9 cellular contexts compared by ENCODE assay signal in the genomic region with DNA sequence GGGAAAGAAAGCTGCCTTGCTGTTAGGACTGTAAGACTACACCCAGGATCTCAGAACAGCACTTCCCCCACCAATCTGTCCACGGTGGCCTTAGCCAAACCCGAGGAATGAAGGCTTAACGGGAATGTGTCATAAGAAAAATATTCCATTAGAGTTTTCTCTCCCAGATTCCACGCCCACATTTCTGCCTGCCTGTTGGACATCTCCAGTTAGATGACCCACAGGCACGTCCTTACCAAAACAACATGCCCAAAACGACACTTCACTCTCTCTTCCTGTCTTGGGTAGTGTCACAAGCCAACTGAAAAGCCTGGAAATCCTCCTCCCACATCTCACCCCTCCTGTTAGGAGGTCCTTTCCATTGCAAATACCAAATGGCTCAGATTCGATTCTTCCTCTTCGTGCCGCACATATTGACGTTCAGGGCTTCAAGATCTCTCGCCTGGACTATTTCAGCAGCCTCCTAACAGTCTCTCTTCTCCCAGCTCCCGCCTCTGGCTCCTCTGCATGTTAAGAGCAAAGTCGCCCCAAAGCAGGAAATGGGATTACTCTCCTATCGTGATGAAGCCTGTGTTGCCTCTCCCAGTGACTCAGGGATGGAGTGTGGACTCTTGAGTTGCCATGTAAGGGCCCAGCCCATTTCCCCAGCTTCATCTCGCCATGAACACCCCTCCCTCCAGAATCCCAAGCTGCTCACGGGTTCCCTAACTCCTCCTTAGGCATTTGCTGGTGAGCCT.
A peak's percentile ranks its signal among the peaks of the same experiment; 100 is the strongest.
DNase-seq lines count a peak whose midpoint lies in the region; ATAC-seq and TF ChIP-seq lines count a peak whose summit lies in the region.
"Had no signal": no experiment of that assay in that cellular context is flagged by ENCODE, and none has a peak within 500 bp of the region (broad histone marks: within the 10 kb centered on the region; RNA-seq: fewer than 3 reads in every experiment).

No MANE protein-coding gene starts in this region.

- no peak overlapping the region for H2BK120ac ChIP-seq in trophoblast cell (ENCODE audit: insufficient read depth, low read length, poor library complexity)

- peaks cover 35% of the 10 kb centered on the region for H3K4me1 ChIP-seq in SJCRH30
- peaks cover 2 to 19% of the 10 kb centered on the region in 2 experiments for H3K4me1 ChIP-seq in trophoblast cell (ENCODE audit: control insufficient read depth in 1 of 2, insufficient read depth in 2 of 2, low read length in 2 of 2)
- peaks cover 7% of the 10 kb centered on the region for H3K4me1 ChIP-seq in BE2C

- H3K9ac ChIP-seq in trophoblast cell (ENCODE audit: low read length), result no peak overlapping the region

- H3K4me3 ChIP-seq in BJ (ENCODE audit: low read depth, low read length) (no peak overlapping the region), SJCRH30 (peak overlapping the region; percentile 37), fibroblast of pulmonary artery (replicated peaks; ENCODE audit: low read depth, low read length) (peak overlapping the region; percentile 33), trophoblast cell (ENCODE audit: low read depth, low read length) (no peak overlapping the region), BE2C (ENCODE audit: low read depth, low read length) (no peak overlapping the region)

- no peaks in the 10 kb centered on the region for H3K36me3 ChIP-seq in BJ (ENCODE audit: control insufficient read depth, insufficient read depth, low read length)
- H3K36me3 ChIP-seq in SJCRH30, result no peaks in the 10 kb centered on the region
- H3K36me3 ChIP-seq in trophoblast cell (ENCODE audit: control insufficient read depth in 1 of 2, insufficient read depth in 2 of 2, low read length in 2 of 2), result no peaks in the 10 kb centered on the region
- H3K36me3 ChIP-seq in BE2C, result no peaks in the 10 kb centered on the region

- H4K91ac ChIP-seq in trophoblast cell (ENCODE audit: low read depth, low read length), result peak overlapping the region; percentile 30

- ATAC-seq in GM21447 (IDR thresholded peaks at IDR 0.05; ENCODE audit: unreplicated experiment), result no peak

- H3K27me3 ChIP-seq in BJ (ENCODE audit: control insufficient read depth, insufficient read depth, low read length) (no peaks in the 10 kb centered on the region), SJCRH30 (no peaks in the 10 kb centered on the region), trophoblast cell (ENCODE audit: insufficient read depth, low read length) (no peaks in the 10 kb centered on the region), BE2C (no peaks in the 10 kb centered on the region)

- H3K9me3 ChIP-seq in SJCRH30 (replicated peaks), result no peaks in the 10 kb centered on the region
- H3K9me3 ChIP-seq in trophoblast cell (ENCODE audit: insufficient read depth, low read depth, low read length), result no peaks in the 10 kb centered on the region
- no peaks in the 10 kb centered on the region for H3K9me3 ChIP-seq in BE2C

- H4K12ac ChIP-seq in trophoblast cell (ENCODE audit: low read depth, low read length), result no peak overlapping the region

- H3K27ac ChIP-seq in SJCRH30, result peak overlapping the region; percentile 87
- H3K27ac ChIP-seq in trophoblast cell (ENCODE audit: low read depth, low read length), result peak overlapping the region; percentile 55

- H3K4ac ChIP-seq in trophoblast cell (ENCODE audit: low read depth, low read length), result no peak overlapping the region

- no peak overlapping the region for H2AFZ ChIP-seq in trophoblast cell (ENCODE audit: insufficient read depth, low read length, poor library complexity)

- H3K18ac ChIP-seq in trophoblast cell (ENCODE audit: low read length), result no peak overlapping the region

- no peak overlapping the region for H2AK5ac ChIP-seq in trophoblast cell (ENCODE audit: low read length)

- H3K79me1 ChIP-seq in trophoblast cell (ENCODE audit: low read length), result peaks cover 4% of the 10 kb centered on the region

- peak overlapping the region; percentile 67 for H2BK5ac ChIP-seq in trophoblast cell (ENCODE audit: low read depth, low read length, poor library complexity)

- CTCF ChIA-PET in BJ (lab: Yijun Ruan, JAX), result interaction anchor here (0.6 to 2.2 kb wide), 3 partner anchors 44 to 138 kb away, joined by 3 to 7 read pairs (median 3); no protein-coding TSS in a partner anchor

- DNase-seq in BJ (ENCODE audit: low read depth), result peak; percentile 97
- DNase-seq in SJCRH30, result peak; percentile 91 to 92
- peak; percentile 96 for DNase-seq in fibroblast of pulmonary artery (ENCODE audit: low read depth)
- peak; percentile 76 to 89 for DNase-seq in trophoblast cell
- DNase-seq in NAMALWA (ENCODE audit: low spot score), result no peak
- DNase-seq in BE2C, result no peak
- DNase-seq in MV-4-11 (lab: John Stamatoyannopoulos, UW), result no peak
- DNase-seq: activated CD4-positive, alpha-beta T cell treated with anti-CD3 and anti-CD28 coated beads, Interleukin-2, amount 50 U/mL, for 1 hour had no signal

- peak overlapping the region; percentile 2 for H3K4me2 ChIP-seq in trophoblast cell (ENCODE audit: low read length)

- TF ChIP-seq CTCF in BJ (IDR thresholded peaks at IDR 0.05; ENCODE audit: insufficient read depth, low read depth, low read length), result no peak
- no peak for TF ChIP-seq CTCF in fibroblast of pulmonary artery (IDR thresholded peaks at IDR 0.05; ENCODE audit: low read length, missing control alignments)
- no peak for TF ChIP-seq CTCF in BE2C (IDR thresholded peaks at IDR 0.05; ENCODE audit: low read depth, low read length)

- POLR2A ChIA-PET in BJ (lab: Charles Lee), result no interaction called here

- WGBS in trophoblast cell (ENCODE audit: extremely low coverage, insufficient coverage, insufficient read length), result no CpG with 5 or more reads among the region's 16 CpGs

- no peak overlapping the region for H3K23ac ChIP-seq in trophoblast cell (ENCODE audit: low read length)

- no peaks in the 10 kb centered on the region for H3K79me2 ChIP-seq in trophoblast cell (ENCODE audit: control insufficient read depth, insufficient read depth, low read length, poor library complexity)

- no peak overlapping the region for H4K8ac ChIP-seq in trophoblast cell (ENCODE audit: low read depth, low read length)

- H2BK12ac ChIP-seq in trophoblast cell (ENCODE audit: low read length), result peak overlapping the region; percentile 6

- H3K14ac ChIP-seq in trophoblast cell (ENCODE audit: low read length), result no peak overlapping the region

Comparison
In these comparisons a context has a peak if more than half of its experiments do, and no peak if none do; other contexts are left out.
1. DNase-seq: peak in BJ (single experiment), SJCRH30 (2 of 2), fibroblast of pulmonary artery (single experiment) and trophoblast cell (2 of 2); none in NAMALWA (single experiment), BE2C (single experiment) and MV-4-11 (single experiment).
2. H3K4me3 ChIP-seq: peak in SJCRH30 (single experiment) and fibroblast of pulmonary artery (single experiment); none in BJ (single experiment), trophoblast cell (single experiment) and BE2C (single experiment).